ENCODE assay signal across 23 cellular contexts in the genomic region with DNA sequence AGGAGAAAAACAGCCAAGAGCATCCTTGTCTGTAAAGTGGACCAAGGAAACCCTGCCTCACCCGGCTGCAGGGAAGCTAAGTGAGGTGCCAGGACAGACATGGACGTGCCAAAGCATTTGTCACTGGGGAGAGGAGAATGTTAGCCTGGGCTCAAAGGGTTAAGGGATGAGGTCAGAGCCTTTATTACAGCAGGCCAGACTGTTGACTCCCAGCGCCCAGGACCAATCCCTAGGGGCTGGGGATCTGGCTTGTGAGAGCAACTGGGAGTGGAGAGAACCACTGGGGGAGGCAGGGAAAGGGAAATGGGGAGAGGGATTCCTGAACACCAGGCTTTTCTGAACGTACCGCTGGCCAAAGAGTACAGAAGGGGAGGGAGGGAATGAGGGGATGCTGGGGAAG. TPM values are rescaled to one million over a fixed set of nuclear protein-coding genes. Genes with fewer than 3 reads are reported as not detected.
DNase-seq lines count a peak whose midpoint lies in the region; ATAC-seq and TF ChIP-seq lines count a peak whose summit lies in the region.
"Had no signal": no experiment of that assay in that cellular context is flagged by ENCODE, and none has a peak within 500 bp of the region (broad histone marks: within the 10 kb centered on the region; RNA-seq: fewer than 3 reads in every experiment).

No MANE protein-coding gene starts in this region.

- no peak for TF ChIP-seq EP300 in SK-N-SH (IDR thresholded peaks at IDR 0.05; ENCODE audit: borderline replicate concordance in 1 of 2, low read depth in 1 of 2, low read length in 1 of 2)

- H3K4me1 ChIP-seq in SK-N-SH (ENCODE audit: control insufficient read depth in 1 of 2, insufficient read depth in 2 of 2, low read depth in 1 of 2, low read length in 1 of 2), result peaks cover 0 to 31% of the 10 kb centered on the region in 2 experiments; a peak in 1 of 4 replicates
- H3K4me1 ChIP-seq in breast epithelium, result no peaks in the 10 kb centered on the region

- peak overlapping the region; percentile 15 for H3K27ac Mint-ChIP-seq in glutamatergic neuron (ENCODE audit: unreplicated experiment)
- no peak overlapping the region for H3K27ac Mint-ChIP-seq in Calu3 (ENCODE audit: unreplicated experiment)
- H3K27ac Mint-ChIP-seq: CD4-positive, alpha-beta T cell had no signal

- no peak for TF ChIP-seq POLR2A in breast epithelium (IDR thresholded peaks at IDR 0.05)

- ATAC-seq in SK-N-SH treated with all-trans-retinoic acid at 6 μM for 48 hours, result no peak

- H3K4me3 ChIP-seq in SK-N-SH (ENCODE audit: low read depth in 2 of 2, low read length in 1 of 2) (no peak overlapping the region), coronary artery (no peak overlapping the region), breast epithelium (no peak overlapping the region)
- H3K4me3 ChIP-seq: HAP-1 had no signal

- POLR2A ChIA-PET in SK-N-SH (lab: Yijun Ruan, JAX), result no interaction called here

- intact Hi-C loops in Calu3 (cut with micrococcal nuclease; ENCODE audit: unreplicated experiment), result no loop called here
- intact Hi-C loops in breast epithelium (cut with DNase I; ENCODE audit: low total_unique reads), result no loop called here

- H3K9me3 Mint-ChIP-seq in glutamatergic neuron (ENCODE audit: unreplicated experiment), result no peaks in the 10 kb centered on the region
- no peaks in the 10 kb centered on the region for H3K9me3 Mint-ChIP-seq in Calu3 (ENCODE audit: low read depth, unreplicated experiment)
- H3K9me3 Mint-ChIP-seq: CD4-positive, alpha-beta T cell had no signal

- H3K4me1 Mint-ChIP-seq in glutamatergic neuron (ENCODE audit: low read depth, unreplicated experiment) (peaks cover 2% of the 10 kb centered on the region), Calu3 (ENCODE audit: low read depth, unreplicated experiment) (peaks cover 19% of the 10 kb centered on the region)

- CTCF ChIA-PET in SK-N-SH (lab: Yijun Ruan, JAX), result interaction anchor here (0.8 to 27.5 kb wide), 5 partner anchors 10 to 117 kb away, joined by 3 to 751 read pairs (median 10); no protein-coding TSS in a partner anchor
- CTCF ChIA-PET in Calu3 (lab: Charles Lee), result no interaction called here

- H3K36me3 ChIP-seq in SK-N-SH (replicated peaks in 1 of 2; ENCODE audit: control insufficient read depth in 1 of 2, insufficient read depth in 2 of 2, low read length in 1 of 2) (no peaks in the 10 kb centered on the region), breast epithelium (no peaks in the 10 kb centered on the region)
- H3K36me3 ChIP-seq: HAP-1 had no signal

- H3K27ac ChIP-seq in SK-N-SH (ENCODE audit: low read depth in 2 of 2, low read length in 1 of 2) (no peak overlapping the region), coronary artery (no peak overlapping the region), breast epithelium (no peak overlapping the region)

- no peaks in the 10 kb centered on the region for H3K9me3 ChIP-seq in SK-N-SH
- no peaks in the 10 kb centered on the region for H3K9me3 ChIP-seq in breast epithelium
- H3K9me3 ChIP-seq: Caco-2, HAP-1 had no signal

- H3K4me2 ChIP-seq in SK-N-SH, result no peak overlapping the region

- WGBS in SK-N-SH (ENCODE audit: low lambda C conversion rate), result 36% methylated on average over 5 of the region's 5 CpGs

- H4K20me1 ChIP-seq in SK-N-SH (ENCODE audit: insufficient read depth), result no peaks in the 10 kb centered on the region

- TF ChIP-seq RAD21 in SK-N-SH (IDR thresholded peaks at IDR 0.05; ENCODE audit: low read length), result no peak

- peak; percentile 57 for DNase-seq in SK-N-SH
- DNase-seq in SK-N-DZ (ENCODE audit: low spot score), result peak; percentile 81
- no peak for DNase-seq in glutamatergic neuron
- no peak for DNase-seq in coronary artery (ENCODE audit: low spot score)
- no peak for DNase-seq in Calu3
- no peak for DNase-seq in breast epithelium (ENCODE audit: low spot score in 2 of 2)
- no peak for DNase-seq in amygdala (lab: John Stamatoyannopoulos, UW)
- DNase-seq: Caco-2; CD4-positive, alpha-beta T cell; DMS53; EL; KBM-7; MV-4-11; NCI-H187; NCI-H2107; NCI-H510A; NCI-H774; RPMI8226; SHP77 treated with DMSO at 0.1 percent for 48 hours had no signal

- no peaks in the 10 kb centered on the region for H3K79me2 ChIP-seq in SK-N-SH (ENCODE audit: insufficient read depth)

- H3K9me2 ChIP-seq in SK-N-SH, result no peaks in the 10 kb centered on the region

- H3K27me3 ChIP-seq in SK-N-SH (ENCODE audit: insufficient read depth), result no peaks in the 10 kb centered on the region
- H3K27me3 ChIP-seq in breast epithelium, result peaks cover 0 to 6% of the 10 kb centered on the region in 2 donors

- H3K9ac ChIP-seq in SK-N-SH, result no peak overlapping the region

- no peak overlapping the region for H2AFZ ChIP-seq in SK-N-SH (ENCODE audit: low read depth)

- no peaks in the 10 kb centered on the region for H3K36me3 Mint-ChIP-seq in glutamatergic neuron (ENCODE audit: unreplicated experiment)
- no peaks in the 10 kb centered on the region for H3K36me3 Mint-ChIP-seq in Calu3 (ENCODE audit: insufficient read depth, unreplicated experiment)

- H3F3A ChIP-seq in SK-N-SH (replicated peaks; ENCODE audit: insufficient read depth), result no peaks in the 10 kb centered on the region

- H3K4me3 Mint-ChIP-seq in glutamatergic neuron (ENCODE audit: unreplicated experiment) (no peak overlapping the region), Calu3 (ENCODE audit: low read depth, unreplicated experiment) (no peak overlapping the region)
- H3K4me3 Mint-ChIP-seq: CD4-positive, alpha-beta T cell had no signal

- H3K27me3 Mint-ChIP-seq in glutamatergic neuron (ENCODE audit: unreplicated experiment) (peaks cover 13% of the 10 kb centered on the region), Calu3 (ENCODE audit: unreplicated experiment) (peaks cover 79% of the 10 kb centered on the region)

- no peak for TF ChIP-seq CTCF in SK-N-SH (IDR thresholded peaks at IDR 0.05)
- TF ChIP-seq CTCF in glutamatergic neuron (IDR thresholded peaks at IDR 0.05; ENCODE audit: partially characterized antibody, unreplicated experiment), result no peak
- TF ChIP-seq CTCF in coronary artery (IDR thresholded peaks at IDR 0.05), result no peak
- no peak for TF ChIP-seq CTCF in Calu3 (IDR thresholded peaks at IDR 0.05; ENCODE audit: unreplicated experiment)
- no peak for TF ChIP-seq CTCF in breast epithelium (IDR thresholded peaks at IDR 0.05)

- BruUV-seq in Calu3 (replicated peaks; lab: Mats Ljungman, UMichigan), result no TSS peak

TF ChIP-seq in SK-N-SH treated with all-trans-retinoic acid at 6 μM for 48 hours, 23 proteins besides CTCF, POLR2A, EP300 and RAD21:
- no peak for TF ChIP-seq ZNF565 (CRISPR knock-in tag; conservative IDR thresholded peaks at IDR 0.05; ENCODE audit: low read depth)
- TF ChIP-seq, protein P1, sequence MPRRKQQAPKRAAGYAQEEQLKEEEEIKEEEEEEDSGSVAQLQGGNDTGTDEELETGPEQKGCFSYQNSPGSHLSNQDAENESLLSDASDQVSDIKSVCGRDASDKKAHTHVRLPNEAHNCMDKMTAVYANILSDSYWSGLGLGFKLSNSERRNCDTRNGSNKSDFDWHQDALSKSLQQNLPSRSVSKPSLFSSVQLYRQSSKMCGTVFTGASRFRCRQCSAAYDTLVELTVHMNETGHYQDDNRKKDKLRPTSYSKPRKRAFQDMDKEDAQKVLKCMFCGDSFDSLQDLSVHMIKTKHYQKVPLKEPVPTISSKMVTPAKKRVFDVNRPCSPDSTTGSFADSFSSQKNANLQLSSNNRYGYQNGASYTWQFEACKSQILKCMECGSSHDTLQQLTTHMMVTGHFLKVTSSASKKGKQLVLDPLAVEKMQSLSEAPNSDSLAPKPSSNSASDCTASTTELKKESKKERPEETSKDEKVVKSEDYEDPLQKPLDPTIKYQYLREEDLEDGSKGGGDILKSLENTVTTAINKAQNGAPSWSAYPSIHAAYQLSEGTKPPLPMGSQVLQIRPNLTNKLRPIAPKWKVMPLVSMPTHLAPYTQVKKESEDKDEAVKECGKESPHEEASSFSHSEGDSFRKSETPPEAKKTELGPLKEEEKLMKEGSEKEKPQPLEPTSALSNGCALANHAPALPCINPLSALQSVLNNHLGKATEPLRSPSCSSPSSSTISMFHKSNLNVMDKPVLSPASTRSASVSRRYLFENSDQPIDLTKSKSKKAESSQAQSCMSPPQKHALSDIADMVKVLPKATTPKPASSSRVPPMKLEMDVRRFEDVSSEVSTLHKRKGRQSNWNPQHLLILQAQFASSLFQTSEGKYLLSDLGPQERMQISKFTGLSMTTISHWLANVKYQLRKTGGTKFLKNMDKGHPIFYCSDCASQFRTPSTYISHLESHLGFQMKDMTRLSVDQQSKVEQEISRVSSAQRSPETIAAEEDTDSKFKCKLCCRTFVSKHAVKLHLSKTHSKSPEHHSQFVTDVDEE (CRISPR knock-in tag; IDR thresholded peaks at IDR 0.05), result no peak

RNA-seq across cellular contexts. Expression of a gene that starts 2.6 kb away (rescaled TPM):
- polyA plus RNA-seq in SK-N-SH (2012; rRNA removed), result not detected in 2 replicates
- not detected in 2 replicates for polyA plus RNA-seq in SK-N-SH (2012; cell fraction: cytosol; rRNA removed)
- not detected in 2 replicates for polyA plus RNA-seq in SK-N-SH (2012; cell fraction: nucleus; rRNA removed)
- 1.3 and 1.8 TPM in 2 replicates for polyA plus RNA-seq in SK-N-DZ (2014; cell fraction: cytosol; rRNA removed)
- polyA plus RNA-seq in SK-N-DZ (2014; cell fraction: nucleus; rRNA removed), result 0.53 and 1.0 TPM in 2 replicates
- total RNA-seq in glutamatergic neuron (ENCODE audit: unreplicated experiment) (not detected), Calu3 (2022) (not detected in 2 replicates), breast epithelium (1 to 10 TPM in 1 of 3 donors, under 1 TPM in 1, not detected in 1; 0.88 to 1.3 TPM)
- total RNA-seq: A172; Caco-2; CD4-positive, alpha-beta T cell had no signal
- polyA plus RNA-seq: BJ had no signal

RNA-seq across cellular contexts. Expression of a gene that starts 37.8 kb away (rescaled TPM):
- 212 and 308 TPM in 2 replicates for polyA plus RNA-seq in SK-N-SH (2012; rRNA removed)
- 158 and 172 TPM in 2 replicates for polyA plus RNA-seq in SK-N-SH (2012; cell fraction: cytosol; rRNA removed)
- 372 and 424 TPM in 2 replicates for polyA plus RNA-seq in SK-N-SH (2012; cell fraction: nucleus; rRNA removed)
- 119 and 124 TPM in 2 replicates for polyA plus RNA-seq in SK-N-DZ (2014; cell fraction: cytosol; rRNA removed)
- polyA plus RNA-seq in SK-N-DZ (2014; cell fraction: nucleus; rRNA removed), result 182 and 202 TPM in 2 replicates
- total RNA-seq in glutamatergic neuron (ENCODE audit: unreplicated experiment) (221 TPM), Calu3 (2022) (410 and 444 TPM in 2 replicates), breast epithelium (100 to 1,000 TPM; 147 to 214 (median 171) TPM)

Comparison
In these comparisons a context has a peak if more than half of its experiments do, and no peak if none do; other contexts are left out.
1. DNase-seq: peak in SK-N-SH (single experiment) and SK-N-DZ (single experiment); none in glutamatergic neuron (single experiment), coronary artery (single experiment), Calu3 (single experiment), breast epithelium (0 of 2) and amygdala (0 of 56).